Comparison of ENCODE assay signal across 34 cellular contexts in the genomic region with DNA sequence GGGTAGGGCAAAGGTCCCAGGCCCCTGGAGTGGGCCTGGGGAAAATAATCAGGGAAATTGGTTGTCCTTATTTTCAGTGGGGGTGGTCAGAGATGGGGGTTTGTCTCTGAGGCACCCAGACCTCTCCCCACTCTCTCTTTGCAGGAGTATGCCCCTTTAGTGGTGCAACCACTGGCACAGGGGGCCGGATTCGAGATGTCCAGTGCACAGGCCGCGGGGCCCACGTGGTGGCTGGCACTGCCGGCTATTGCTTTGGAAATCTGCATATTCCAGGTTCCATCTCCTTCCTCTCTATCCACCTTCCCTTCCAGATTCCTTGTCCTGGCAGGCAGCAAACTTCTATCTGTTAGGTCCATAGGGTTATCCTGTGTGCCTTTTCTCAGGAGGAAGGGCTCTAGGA.
"Had no signal": no experiment of that assay in that cellular context is flagged by ENCODE, and none has a peak within 500 bp of the region (broad histone marks: within the 10 kb centered on the region; RNA-seq: fewer than 3 reads in every experiment).

No MANE protein-coding gene starts in this region.

- H3K4me3 ChIP-seq: MG63 had no signal

- H3K27ac ChIP-seq: KMS-11 had no signal

- H3K27me3 ChIP-seq: MG63 had no signal

- DNase-seq: Karpas-422, Kasumi-1, KG1, MG63, MM.1S, MV-4-11, NCI-H1048, NCI-H1092, NCI-H1105, NCI-H1105 treated with DMSO at 0.1 percent for 48 hours, NCI-H1417, NCI-H1417 treated with DMSO at 0.1 percent for 48 hours, NCI-H1436, NCI-H1436 treated with DMSO at 0.1 percent for 48 hours, NCI-H146, NCI-H1694, NCI-H1694 treated with DMSO at 0.1 percent for 48 hours, NCI-H187, NCI-H187 treated with DMSO at 0.1 percent for 48 hours, NCI-H1930, NCI-H2029, NCI-H2029 treated with DMSO at 0.1 percent for 48 hours, NCI-H2081, NCI-H2081 treated with DMSO at 0.1 percent for 48 hours, NCI-H2107, NCI-H2171, NCI-H2171 treated with DMSO at 0.1 percent for 48 hours, NCI-H2227 treated with DMSO at 0.1 percent for 48 hours, NCI-H226, NCI-H345, NCI-H446, NCI-H446 treated with DMSO at 0.1 percent for 48 hours, NCI-H510A had no signal

- H3K9me3 ChIP-seq: MG63 had no signal
